ENCODE assay signal across 7 cellular contexts in the genomic region with DNA sequence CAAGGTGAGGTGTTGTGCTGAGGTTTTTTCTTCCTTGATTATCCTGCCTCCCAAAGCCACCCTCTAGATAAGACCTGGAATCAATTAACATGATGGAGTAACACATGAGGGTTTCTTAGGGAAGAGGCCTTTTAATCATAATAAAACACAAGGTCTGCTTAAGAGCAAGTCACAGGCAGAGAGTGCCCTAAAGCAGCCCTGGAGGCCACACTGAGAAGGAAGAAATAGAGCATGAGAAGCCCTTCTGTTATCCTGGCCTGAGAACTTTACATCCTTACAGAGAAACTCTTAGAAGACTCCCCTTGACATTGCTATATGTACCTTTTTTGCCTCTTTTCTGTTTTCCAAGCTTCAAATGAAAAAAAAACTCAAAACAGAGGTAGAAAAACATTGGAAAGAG.
"Had no signal": no experiment of that assay in that cellular context is flagged by ENCODE, and none has a peak within 500 bp of the region (broad histone marks: within the 10 kb centered on the region; RNA-seq: fewer than 3 reads in every experiment).

No MANE protein-coding gene starts in this region.

- H3K36me3 ChIP-seq: HAP-1 had no signal

- H3K4me1 ChIP-seq: HAP-1 had no signal

- H3K9me3 ChIP-seq: HAP-1 had no signal

- H3K4me3 ChIP-seq: HAP-1 had no signal

- DNase-seq: GOT3, H7, IMR-90, KBM-7 had no signal

- ATAC-seq: HCT116 had no signal

- FAIRE-seq: HTR-8/SVneo had no signal
